Comparison of ENCODE assay signal across 8 cellular contexts in genomic region chr5:151115272-151115905, GRCh38.
DNase-seq lines count a peak whose midpoint lies in the region; ATAC-seq lines count a peak whose summit lies in the region.

No MANE protein-coding gene starts in this region.

- H3K36me3 Mint-ChIP-seq in central memory CD8-positive, alpha-beta T cell (ENCODE audit: insufficient read depth) = peaks cover 71% of the 10 kb centered on the region

- H3K27ac Mint-ChIP-seq in central memory CD8-positive, alpha-beta T cell (ENCODE audit: low read depth) = no peak overlapping the region

- H3K9me3 Mint-ChIP-seq in central memory CD8-positive, alpha-beta T cell = no peaks in the 10 kb centered on the region

- DNase-seq in COLO829 (ENCODE audit: low spot score) (peak; percentile 62), HCEC 1CT (peak; percentile 62), NCI-H2196 treated with DMSO at 0.1 percent for 48 hours (lab: John Stamatoyannopoulos, UW; ENCODE audit: unreplicated experiment) (peak; percentile 9), left kidney (ENCODE audit: low read depth, low spot score) (peak; percentile 76), GF-D8 (lab: John Stamatoyannopoulos, UW) (no peak)
- DNase-seq in activated CD4-positive, alpha-beta T cell treated with anti-CD3 and anti-CD28 coated beads for 24 hours (ENCODE audit: low read depth in 2 of 2) = peak; percentile 67 to 70
- peak; percentile 52 to 64 for DNase-seq in central memory CD8-positive, alpha-beta T cell (ENCODE audit: low spot score in 2 of 2)
- peak; percentile 81 for DNase-seq in stimulated activated CD4-positive, alpha-beta T cell treated with anti-CD3 and anti-CD28 coated beads, Interleukin-4, amount 100 ng/mL, for 24 hours

- no peak overlapping the region for H3K4me3 Mint-ChIP-seq in central memory CD8-positive, alpha-beta T cell

- ATAC-seq in central memory CD8-positive, alpha-beta T cell (replicated peaks; ENCODE audit: extremely low read depth, poor library complexity, severe bottlenecking) = peak; percentile 56

- peaks cover 11% of the 10 kb centered on the region for H3K4me1 Mint-ChIP-seq in central memory CD8-positive, alpha-beta T cell

- H3K27me3 Mint-ChIP-seq in central memory CD8-positive, alpha-beta T cell = no peaks in the 10 kb centered on the region
